Comparison of ENCODE assay signal across 15 cellular contexts in genomic region chr5:35035929-35036328, GRCh38. TPM values are rescaled to one million over a fixed set of nuclear protein-coding genes. Genes with fewer than 3 reads are reported as not detected.
"Had no signal": no experiment of that assay in that cellular context is flagged by ENCODE, and none has a peak within 500 bp of the region (broad histone marks: within the 10 kb centered on the region; RNA-seq: fewer than 3 reads in every experiment).

No MANE protein-coding gene starts in this region.

RNA-seq across cellular contexts. Expression of gene AGXT2, which starts 11.8 kb away (rescaled TPM):
- total RNA-seq: subcutaneous adipose tissue, suprapubic skin, temporal lobe, testis, thoracic aorta, thyroid gland, tibial nerve, transverse colon, upper lobe of left lung, upper lobe of right lung, ureter, urinary bladder, uterus, vagina had no signal
- polyA plus RNA-seq: stomach had no signal
